ENCODE assay signal across 8 cellular contexts in the genomic region with DNA sequence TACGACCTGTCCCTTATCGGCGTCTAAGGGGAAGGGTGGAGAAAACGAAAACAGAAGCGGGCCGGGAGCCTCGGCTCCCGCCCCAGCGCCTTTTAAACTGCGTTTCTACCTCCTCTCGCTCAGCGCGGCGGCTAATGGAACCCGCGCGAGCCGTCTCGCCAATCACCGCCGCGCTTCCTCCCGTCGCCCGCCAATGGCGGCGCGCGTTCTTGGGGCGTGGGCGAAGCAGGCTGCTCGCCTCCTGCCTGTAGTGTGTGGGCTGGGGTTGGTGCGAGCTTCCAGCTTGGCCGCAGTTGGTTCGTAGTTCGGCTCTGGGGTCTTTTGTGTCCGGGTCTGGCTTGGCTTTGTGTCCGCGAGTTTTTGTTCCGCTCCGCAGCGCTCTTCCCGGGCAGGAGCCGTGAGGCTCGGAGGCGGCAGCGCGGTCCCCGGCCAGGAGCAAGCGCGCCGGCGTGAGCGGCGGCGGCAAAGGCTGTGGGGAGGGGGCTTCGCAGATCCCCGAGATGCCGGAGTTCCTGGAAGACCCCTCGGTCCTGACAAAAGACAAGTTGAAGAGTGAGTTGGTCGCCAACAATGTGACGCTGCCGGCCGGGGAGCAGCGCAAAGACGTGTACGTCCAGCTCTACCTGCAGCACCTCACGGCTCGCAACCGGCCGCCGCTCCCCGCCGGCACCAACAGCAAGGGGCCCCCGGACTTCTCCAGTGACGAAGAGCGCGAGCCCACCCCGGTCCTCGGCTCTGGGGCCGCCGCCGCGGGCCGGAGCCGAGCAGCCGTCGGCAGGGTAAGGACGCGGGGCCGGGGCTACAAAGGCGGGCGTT. TPM values are rescaled to one million over a fixed set of nuclear protein-coding genes. Genes with fewer than 3 reads are reported as not detected.
DNase-seq lines count a peak whose midpoint lies in the region; ATAC-seq and TF ChIP-seq lines count a peak whose summit lies in the region.

A gene with protein sequence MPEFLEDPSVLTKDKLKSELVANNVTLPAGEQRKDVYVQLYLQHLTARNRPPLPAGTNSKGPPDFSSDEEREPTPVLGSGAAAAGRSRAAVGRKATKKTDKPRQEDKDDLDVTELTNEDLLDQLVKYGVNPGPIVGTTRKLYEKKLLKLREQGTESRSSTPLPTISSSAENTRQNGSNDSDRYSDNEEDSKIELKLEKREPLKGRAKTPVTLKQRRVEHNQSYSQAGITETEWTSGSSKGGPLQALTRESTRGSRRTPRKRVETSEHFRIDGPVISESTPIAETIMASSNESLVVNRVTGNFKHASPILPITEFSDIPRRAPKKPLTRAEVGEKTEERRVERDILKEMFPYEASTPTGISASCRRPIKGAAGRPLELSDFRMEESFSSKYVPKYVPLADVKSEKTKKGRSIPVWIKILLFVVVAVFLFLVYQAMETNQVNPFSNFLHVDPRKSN (plus strand): TSS at position 223 of the 816 bp plus-strand sequence. CDS start 278 bp downstream, at position 501.

- no peaks in the 10 kb centered on the region for H3K9me3 ChIP-seq in SK-N-MC (ENCODE audit: low read depth, low read length)
- no peaks in the 10 kb centered on the region for H3K9me3 ChIP-seq in neutrophil

- H3K4me3 ChIP-seq in GM08714 (ENCODE audit: low read length) (peak within 1 kb of the TSS; percentile 83), SK-N-MC (peak within 1 kb of the TSS; percentile 93), neutrophil (ENCODE audit: low read depth in 1 of 2, low read length in 1 of 2) (peak within 1 kb of the TSS; percentile 85 to 92)

- no peaks in the 10 kb centered on the region for H3K27me3 Mint-ChIP-seq in activated naive CD4-positive, alpha-beta T cell treated with anti-CD3 and anti-CD28 coated beads for 36 hours (ENCODE audit: low read depth)

- H3K9ac ChIP-seq in SK-N-MC (ENCODE audit: insufficient read length) = peak within 1 kb of the TSS; percentile 99

- ATAC-seq in HG02588 (IDR thresholded peaks at IDR 0.05; ENCODE audit: unreplicated experiment) = peak; percentile 79

- peaks cover 27 to 28% of the 10 kb centered on the region in 2 experiments for H3K4me1 ChIP-seq in neutrophil (ENCODE audit: control insufficient read depth in 1 of 2, insufficient read depth in 1 of 2, low read depth in 1 of 2, low read length in 1 of 2)

- H3K27ac Mint-ChIP-seq in activated naive CD4-positive, alpha-beta T cell treated with anti-CD3 and anti-CD28 coated beads for 36 hours = peak within 1 kb of the TSS; percentile 99

- H3K27me3 ChIP-seq in neutrophil = no peaks in the 10 kb centered on the region

- intact Hi-C loops in activated naive CD4-positive, alpha-beta T cell treated with anti-CD3 and anti-CD28 coated beads for 36 hours (cut with micrococcal nuclease) = loop anchor here (1.0 to 5.0 kb wide), 10 partner anchors 12 to 1752 kb away; partner anchors contain the start of genes ACTR6, APAF1, BLTP3B and DEPDC4

- H3K36me3 ChIP-seq in SK-N-MC (ENCODE audit: insufficient read depth, low read length) (peaks cover 27% of the 10 kb centered on the region), neutrophil (no peaks in the 10 kb centered on the region)

- H3K36me3 Mint-ChIP-seq in activated naive CD4-positive, alpha-beta T cell treated with anti-CD3 and anti-CD28 coated beads for 36 hours (ENCODE audit: low read depth) = peaks cover 52% of the 10 kb centered on the region

- H3K4me3 Mint-ChIP-seq in activated naive CD4-positive, alpha-beta T cell treated with anti-CD3 and anti-CD28 coated beads for 36 hours = peak within 1 kb of the TSS; percentile 95

- H3K4me1 Mint-ChIP-seq in activated naive CD4-positive, alpha-beta T cell treated with anti-CD3 and anti-CD28 coated beads for 36 hours (ENCODE audit: low read depth) = peaks cover 35% of the 10 kb centered on the region

- CTCF ChIA-PET in activated naive CD4-positive, alpha-beta T cell treated with anti-CD3 and anti-CD28 coated beads for 36 hours (lab: Charles Lee) = interaction anchor here (1.1 to 3.1 kb wide), 5 partner anchors 9 to 24 kb away, joined by 3 to 34 read pairs (median 7); no protein-coding TSS in a partner anchor

- H3K27ac ChIP-seq in SK-N-MC (peak within 1 kb of the TSS; percentile 99), neutrophil (peak within 1 kb of the TSS; percentile 82)

- DNase-seq in NCI-H1048 (lab: John Stamatoyannopoulos, UW) = peak; percentile 83
- no peak for DNase-seq in SK-N-MC (ENCODE audit: low read depth, low spot score)
- DNase-seq in activated naive CD4-positive, alpha-beta T cell treated with anti-CD3 and anti-CD28 coated beads for 36 hours = peak; percentile 93
- DNase-seq in foreskin melanocyte = peak; percentile 90

- no peaks in the 10 kb centered on the region for H3K9me3 Mint-ChIP-seq in activated naive CD4-positive, alpha-beta T cell treated with anti-CD3 and anti-CD28 coated beads for 36 hours

- TF ChIP-seq CTCF in neutrophil (IDR thresholded peaks at IDR 0.05) (peak; percentile 33), subcutaneous adipose tissue (IDR thresholded peaks at IDR 0.05; ENCODE audit: low read depth) (no peak)

RNA-seq across cellular contexts. Expression of the gene that starts here (rescaled TPM):
- 100 to 1,000 TPM; 326 to 330 TPM for total RNA-seq in activated naive CD4-positive, alpha-beta T cell treated with anti-CD3 and anti-CD28 coated beads for 36 hours
- total RNA-seq in subcutaneous adipose tissue = 10 to 100 TPM; 27.6 to 47.1 (median 37.7) TPM

Comparison
In these comparisons a context has a peak if more than half of its experiments do, and no peak if none do; other contexts are left out.
1. RNA of the gene that starts here (total RNA-seq): 326 to 330 TPM in activated naive CD4-positive, alpha-beta T cell treated with anti-CD3 and anti-CD28 coated beads for 36 hours; 27.6 to 47.1 TPM in subcutaneous adipose tissue; every median in the first group is over 4 times any median in the second.
2. Peak in every context shown above with its lines, with median percentiles within 50 percentile points of each other: H3K4me3 ChIP-seq.